Comparison of ENCODE assay signal across 28 cellular contexts in the genomic region with DNA sequence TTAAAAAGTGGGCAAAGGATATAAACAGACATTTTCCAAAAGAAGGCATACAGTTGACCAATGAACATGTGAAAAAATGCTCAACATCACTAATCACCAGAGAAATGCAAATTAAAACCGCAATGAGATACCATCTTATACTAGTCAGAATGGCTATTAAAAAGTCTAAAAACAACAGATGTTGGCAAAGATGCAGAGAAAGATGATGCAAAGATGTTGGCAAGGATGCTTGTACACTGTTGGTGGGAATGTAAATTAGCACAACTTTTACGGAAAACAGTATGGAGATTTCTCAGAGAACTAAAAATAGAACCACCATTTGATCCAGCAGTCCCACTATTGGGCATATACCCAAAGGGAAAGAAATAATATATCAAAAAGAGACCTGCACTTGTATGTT. TPM values are rescaled to one million over a fixed set of nuclear protein-coding genes. Genes with fewer than 3 reads are reported as not detected.
DNase-seq lines count a peak whose midpoint lies in the region; FAIRE-seq and TF ChIP-seq lines count a peak whose summit lies in the region.
"Had no signal": no experiment of that assay in that cellular context is flagged by ENCODE, and none has a peak within 500 bp of the region (broad histone marks: within the 10 kb centered on the region; RNA-seq: fewer than 3 reads in every experiment).

No MANE protein-coding gene starts in this region.

- H3K36me3 Mint-ChIP-seq in MCF 10A (ENCODE audit: insufficient read depth, unreplicated experiment), result no peaks in the 10 kb centered on the region
- H3K36me3 Mint-ChIP-seq in activated CD4-positive, alpha-beta T cell treated with anti-CD3 and anti-CD28 coated beads, Interleukin-2, amount 10 ng/mL, durations not matched to agents 24 days and 14 days (ENCODE audit: low read depth), result no peaks in the 10 kb centered on the region
- H3K36me3 Mint-ChIP-seq: CD14-positive monocyte, natural killer cell, T-cell, type B pancreatic cell had no signal

- H3K9me3 ChIP-seq in breast epithelium, result no peaks in the 10 kb centered on the region
- H3K9me3 ChIP-seq: ascending aorta, esophagus squamous epithelium, pancreas had no signal

- DNase-seq in MCF 10A (ENCODE audit: unreplicated experiment) (peak; percentile 30), breast epithelium (ENCODE audit: low spot score in 2 of 2) (no peak), M059J (ENCODE audit: low read depth) (peak; percentile 80), stromal cell of bone marrow (ENCODE audit: low read depth) (peak; percentile 25), COLO668 (lab: John Stamatoyannopoulos, UW; ENCODE audit: unreplicated experiment) (no peak)
- DNase-seq in activated CD4-positive, alpha-beta T cell treated with anti-CD3 and anti-CD28 coated beads for 1 hour, result no peak
- no peak for DNase-seq in activated CD4-positive, alpha-beta T cell treated with anti-CD3 and anti-CD28 coated beads, Interleukin-2, amount 10 ng/mL, durations not matched to agents 24 days and 14 days
- DNase-seq: 8988T; activated CD4-positive, alpha-beta T cell treated with anti-CD3 and anti-CD28 coated beads for 36 hours; esophagus squamous epithelium; Karpas-422; natural killer cell; NCI-H1092 treated with DMSO at 0.1 percent for 48 hours; NCI-H1930; NCI-H2227 treated with DMSO at 0.1 percent for 48 hours; pancreas; Right ventricle myocardium superior; stimulated activated CD8-positive, alpha-beta memory T cell treated with anti-CD3 and anti-CD28 coated beads, Interleukin-4, amount 100 ng/mL, for 48 hours; T-cell had no signal

- no peaks in the 10 kb centered on the region for H3K9me3 Mint-ChIP-seq in MCF 10A (ENCODE audit: unreplicated experiment)
- H3K9me3 Mint-ChIP-seq in activated CD4-positive, alpha-beta T cell treated with anti-CD3 and anti-CD28 coated beads, Interleukin-2, amount 10 ng/mL, durations not matched to agents 24 days and 14 days, result peaks cover 12% of the 10 kb centered on the region
- H3K9me3 Mint-ChIP-seq: activated naive CD4-positive, alpha-beta T cell treated with anti-CD3 and anti-CD28 coated beads, Interleukin-2, amount 50 U/mL, for 24 hours; activated T-helper 1 cell treated with anti-CD3 and anti-CD28 coated beads, Interleukin-12 subunit alpha, Interleukin-12 subunit beta, Interleukin-2, Interleukin-4 antibody, amounts not matched to agents 30 ng/mL and 10 ng/mL and 1 ng/mL, durations not matched to agents 14 hours and 24 hours and 36 hours; CD14-positive monocyte; natural killer cell; T-cell; type B pancreatic cell had no signal

- H3K36me3 ChIP-seq in breast epithelium, result no peaks in the 10 kb centered on the region
- H3K36me3 ChIP-seq: ascending aorta, esophagus squamous epithelium, pancreas, right atrium auricular region had no signal

- BruUV-seq in MCF 10A (replicated peaks; lab: Mats Ljungman, UMichigan), result no TSS peak

- H3K27ac Mint-ChIP-seq in MCF 10A (ENCODE audit: low read depth, unreplicated experiment), result no peak overlapping the region
- no peak overlapping the region for H3K27ac Mint-ChIP-seq in activated CD4-positive, alpha-beta T cell treated with anti-CD3 and anti-CD28 coated beads, Interleukin-2, amount 10 ng/mL, durations not matched to agents 24 days and 14 days
- H3K27ac Mint-ChIP-seq: activated CD4-positive, alpha-beta T cell treated with anti-CD3 and anti-CD28 coated beads for 36 hours; activated naive CD4-positive, alpha-beta T cell treated with anti-CD3 and anti-CD28 coated beads, Interleukin-2, amount 50 U/mL, for 24 hours; activated T-helper 1 cell treated with anti-CD3 and anti-CD28 coated beads, Interleukin-12 subunit alpha, Interleukin-12 subunit beta, Interleukin-2, Interleukin-4 antibody, amounts not matched to agents 30 ng/mL and 10 ng/mL and 1 ng/mL, durations not matched to agents 14 hours and 24 hours and 36 hours; CD14-positive monocyte; natural killer cell; T-cell; type B pancreatic cell had no signal

- no peak overlapping the region for H3K4me3 ChIP-seq in breast epithelium
- H3K4me3 ChIP-seq: ascending aorta, esophagus squamous epithelium, pancreas, right atrium auricular region had no signal

- CTCF ChIA-PET in MCF 10A (lab: Yijun Ruan, JAX), result no interaction called here

- H3K4me1 ChIP-seq in breast epithelium, result no peaks in the 10 kb centered on the region
- H3K4me1 ChIP-seq: ascending aorta, esophagus squamous epithelium, pancreas, right atrium auricular region had no signal

- H3K27ac ChIP-seq in breast epithelium, result no peak overlapping the region
- H3K27ac ChIP-seq: ascending aorta, esophagus squamous epithelium, pancreas, right atrium auricular region had no signal

- no peaks in the 10 kb centered on the region for H3K27me3 Mint-ChIP-seq in MCF 10A (ENCODE audit: insufficient read depth, unreplicated experiment)
- H3K27me3 Mint-ChIP-seq in activated CD4-positive, alpha-beta T cell treated with anti-CD3 and anti-CD28 coated beads, Interleukin-2, amount 10 ng/mL, durations not matched to agents 24 days and 14 days, result peaks cover 13% of the 10 kb centered on the region
- H3K27me3 Mint-ChIP-seq: activated CD4-positive, alpha-beta T cell treated with anti-CD3 and anti-CD28 coated beads for 36 hours; T-cell; type B pancreatic cell had no signal

- no peak for TF ChIP-seq CTCF in MCF 10A (IDR thresholded peaks at IDR 0.05; ENCODE audit: unreplicated experiment)
- no peak for TF ChIP-seq CTCF in breast epithelium (IDR thresholded peaks at IDR 0.05)

- FAIRE-seq in endometrium (lab: Jason Lieb, UNC), result peak; percentile 98
- FAIRE-seq: G401.6, TTC549 had no signal

- H3K4me3 Mint-ChIP-seq in MCF 10A (ENCODE audit: unreplicated experiment), result no peak overlapping the region
- H3K4me3 Mint-ChIP-seq in activated CD4-positive, alpha-beta T cell treated with anti-CD3 and anti-CD28 coated beads, Interleukin-2, amount 10 ng/mL, durations not matched to agents 24 days and 14 days, result no peak overlapping the region
- H3K4me3 Mint-ChIP-seq: activated CD4-positive, alpha-beta T cell treated with anti-CD3 and anti-CD28 coated beads for 36 hours; activated naive CD4-positive, alpha-beta T cell treated with anti-CD3 and anti-CD28 coated beads, Interleukin-2, amount 50 U/mL, for 24 hours; activated T-helper 1 cell treated with anti-CD3 and anti-CD28 coated beads, Interleukin-12 subunit alpha, Interleukin-12 subunit beta, Interleukin-2, Interleukin-4 antibody, amounts not matched to agents 30 ng/mL and 10 ng/mL and 1 ng/mL, durations not matched to agents 14 hours and 24 hours and 36 hours; CD14-positive monocyte; natural killer cell; T-cell; type B pancreatic cell had no signal

- TF ChIP-seq POLR2A in breast epithelium (IDR thresholded peaks at IDR 0.05), result no peak

- POLR2A ChIA-PET in MCF 10A (lab: Yijun Ruan, JAX), result no interaction called here

- intact Hi-C loops in MCF 10A (cut with micrococcal nuclease) (no loop called here), breast epithelium (cut with DNase I; ENCODE audit: low total_unique reads) (no loop called here)
- intact Hi-C loops in activated CD4-positive, alpha-beta T cell treated with anti-CD3 and anti-CD28 coated beads, Interleukin-2, amount 10 ng/mL, durations not matched to agents 24 days and 14 days (cut with micrococcal nuclease), result no loop called here

- no peaks in the 10 kb centered on the region for H3K4me1 Mint-ChIP-seq in MCF 10A (ENCODE audit: insufficient read depth, unreplicated experiment)
- peaks cover 8% of the 10 kb centered on the region for H3K4me1 Mint-ChIP-seq in activated CD4-positive, alpha-beta T cell treated with anti-CD3 and anti-CD28 coated beads, Interleukin-2, amount 10 ng/mL, durations not matched to agents 24 days and 14 days
- H3K4me1 Mint-ChIP-seq: activated CD4-positive, alpha-beta T cell treated with anti-CD3 and anti-CD28 coated beads for 36 hours; natural killer cell had no signal

- H3K27me3 ChIP-seq in breast epithelium, result no peaks in the 10 kb centered on the region
- H3K27me3 ChIP-seq: ascending aorta, esophagus squamous epithelium, pancreas, right atrium auricular region had no signal

RNA-seq across cellular contexts. Expression of a gene that starts 53.5 kb away (rescaled TPM):
- total RNA-seq in MCF 10A (2022) (17.1 and 18.3 TPM in 2 replicates), breast epithelium (10 to 100 TPM; 15.1 to 21.6 (median 16.8) TPM)
- total RNA-seq in M059J (2014; rRNA removed; shearing (Covaris generic)), result 4.4 and 9.0 TPM in 2 replicates
- 25.6 and 25.8 TPM in 2 replicates for total RNA-seq in activated CD4-positive, alpha-beta T cell treated with anti-CD3 and anti-CD28 coated beads, Interleukin-2, amount 10 ng/mL, durations not matched to agents 24 days and 14 days

Comparison
In these comparisons a context has a peak if more than half of its experiments do, and no peak if none do; other contexts are left out.
1. DNase-seq: peak in MCF 10A (single experiment), M059J (single experiment) and stromal cell of bone marrow (single experiment); none in breast epithelium (0 of 2), COLO668 (single experiment), activated CD4-positive, alpha-beta T cell treated with anti-CD3 and anti-CD28 coated beads for 1 hour (single experiment) and activated CD4-positive, alpha-beta T cell treated with anti-CD3 and anti-CD28 coated beads, Interleukin-2, amount 10 ng/mL, durations not matched to agents 24 days and 14 days (single experiment).